1 cellular context compared by ENCODE assay signal in the genomic region with DNA sequence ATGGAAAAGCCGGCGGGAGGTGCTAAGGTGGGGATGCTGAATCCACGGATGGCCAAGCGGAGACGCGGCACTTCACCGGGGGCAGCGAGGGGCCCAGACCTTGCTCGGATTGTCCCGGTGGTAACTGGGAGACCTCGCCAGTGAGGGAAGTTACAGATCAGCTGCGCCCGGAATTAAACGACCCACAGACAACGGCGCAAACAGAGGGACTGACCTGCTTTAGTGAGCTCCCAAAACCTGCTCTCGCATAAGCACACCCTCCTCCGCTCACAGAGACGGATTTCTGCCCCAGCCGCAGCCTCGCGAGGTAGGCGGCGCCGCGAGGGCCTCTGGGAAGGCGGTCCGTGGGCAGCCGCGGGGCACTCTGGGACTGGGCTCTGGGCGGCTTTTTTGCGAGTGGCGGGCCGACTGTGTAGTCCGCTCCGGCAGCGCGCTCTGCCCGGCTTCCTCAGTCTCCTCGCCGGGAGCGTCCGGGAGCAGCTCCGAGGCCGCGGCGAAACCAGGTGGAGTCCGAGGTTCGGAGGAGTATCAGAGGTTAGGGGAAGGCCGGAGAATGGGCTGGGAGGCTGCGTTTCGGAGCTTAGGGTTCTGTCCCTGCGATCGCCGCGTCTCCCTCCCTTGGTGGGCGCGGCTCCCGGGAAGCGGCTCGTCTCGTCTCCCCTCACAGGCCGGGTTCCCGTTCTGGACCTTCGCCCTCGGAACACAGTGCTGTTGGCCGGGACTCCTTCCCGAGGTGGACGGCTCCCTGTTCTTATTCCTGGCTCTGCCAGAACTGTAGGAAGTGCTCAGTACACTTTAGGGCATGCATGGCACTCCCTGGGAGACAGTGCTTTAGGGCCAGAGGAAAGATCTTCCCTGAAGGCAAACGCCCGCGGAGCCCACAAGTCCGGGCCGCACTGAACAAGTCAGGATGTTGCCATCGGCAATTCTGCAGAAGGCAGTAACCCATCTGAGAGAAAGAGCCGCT.
TF ChIP-seq lines count a peak whose summit lies in the region.

A gene with protein sequence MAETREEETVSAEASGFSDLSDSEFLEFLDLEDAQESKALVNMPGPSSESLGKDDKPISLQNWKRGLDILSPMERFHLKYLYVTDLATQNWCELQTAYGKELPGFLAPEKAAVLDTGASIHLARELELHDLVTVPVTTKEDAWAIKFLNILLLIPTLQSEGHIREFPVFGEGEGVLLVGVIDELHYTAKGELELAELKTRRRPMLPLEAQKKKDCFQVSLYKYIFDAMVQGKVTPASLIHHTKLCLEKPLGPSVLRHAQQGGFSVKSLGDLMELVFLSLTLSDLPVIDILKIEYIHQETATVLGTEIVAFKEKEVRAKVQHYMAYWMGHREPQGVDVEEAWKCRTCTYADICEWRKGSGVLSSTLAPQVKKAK (plus strand): TSS at position 393 of the 967 bp plus-strand sequence. CDS start 5,778 bp downstream, outside the sequence.

TF ChIP-seq in GM12878, 131 proteins besides CTCF, POLR2A, EP300 and RAD21 (continued from another document and continues in another):
- TF ChIP-seq, protein P1, sequence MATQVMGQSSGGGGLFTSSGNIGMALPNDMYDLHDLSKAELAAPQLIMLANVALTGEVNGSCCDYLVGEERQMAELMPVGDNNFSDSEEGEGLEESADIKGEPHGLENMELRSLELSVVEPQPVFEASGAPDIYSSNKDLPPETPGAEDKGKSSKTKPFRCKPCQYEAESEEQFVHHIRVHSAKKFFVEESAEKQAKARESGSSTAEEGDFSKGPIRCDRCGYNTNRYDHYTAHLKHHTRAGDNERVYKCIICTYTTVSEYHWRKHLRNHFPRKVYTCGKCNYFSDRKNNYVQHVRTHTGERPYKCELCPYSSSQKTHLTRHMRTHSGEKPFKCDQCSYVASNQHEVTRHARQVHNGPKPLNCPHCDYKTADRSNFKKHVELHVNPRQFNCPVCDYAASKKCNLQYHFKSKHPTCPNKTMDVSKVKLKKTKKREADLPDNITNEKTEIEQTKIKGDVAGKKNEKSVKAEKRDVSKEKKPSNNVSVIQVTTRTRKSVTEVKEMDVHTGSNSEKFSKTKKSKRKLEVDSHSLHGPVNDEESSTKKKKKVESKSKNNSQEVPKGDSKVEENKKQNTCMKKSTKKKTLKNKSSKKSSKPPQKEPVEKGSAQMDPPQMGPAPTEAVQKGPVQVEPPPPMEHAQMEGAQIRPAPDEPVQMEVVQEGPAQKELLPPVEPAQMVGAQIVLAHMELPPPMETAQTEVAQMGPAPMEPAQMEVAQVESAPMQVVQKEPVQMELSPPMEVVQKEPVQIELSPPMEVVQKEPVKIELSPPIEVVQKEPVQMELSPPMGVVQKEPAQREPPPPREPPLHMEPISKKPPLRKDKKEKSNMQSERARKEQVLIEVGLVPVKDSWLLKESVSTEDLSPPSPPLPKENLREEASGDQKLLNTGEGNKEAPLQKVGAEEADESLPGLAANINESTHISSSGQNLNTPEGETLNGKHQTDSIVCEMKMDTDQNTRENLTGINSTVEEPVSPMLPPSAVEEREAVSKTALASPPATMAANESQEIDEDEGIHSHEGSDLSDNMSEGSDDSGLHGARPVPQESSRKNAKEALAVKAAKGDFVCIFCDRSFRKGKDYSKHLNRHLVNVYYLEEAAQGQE (IDR thresholded peaks at IDR 0.05; ENCODE audit: low read depth, low read length): no peak
- TF ChIP-seq, protein P2, sequence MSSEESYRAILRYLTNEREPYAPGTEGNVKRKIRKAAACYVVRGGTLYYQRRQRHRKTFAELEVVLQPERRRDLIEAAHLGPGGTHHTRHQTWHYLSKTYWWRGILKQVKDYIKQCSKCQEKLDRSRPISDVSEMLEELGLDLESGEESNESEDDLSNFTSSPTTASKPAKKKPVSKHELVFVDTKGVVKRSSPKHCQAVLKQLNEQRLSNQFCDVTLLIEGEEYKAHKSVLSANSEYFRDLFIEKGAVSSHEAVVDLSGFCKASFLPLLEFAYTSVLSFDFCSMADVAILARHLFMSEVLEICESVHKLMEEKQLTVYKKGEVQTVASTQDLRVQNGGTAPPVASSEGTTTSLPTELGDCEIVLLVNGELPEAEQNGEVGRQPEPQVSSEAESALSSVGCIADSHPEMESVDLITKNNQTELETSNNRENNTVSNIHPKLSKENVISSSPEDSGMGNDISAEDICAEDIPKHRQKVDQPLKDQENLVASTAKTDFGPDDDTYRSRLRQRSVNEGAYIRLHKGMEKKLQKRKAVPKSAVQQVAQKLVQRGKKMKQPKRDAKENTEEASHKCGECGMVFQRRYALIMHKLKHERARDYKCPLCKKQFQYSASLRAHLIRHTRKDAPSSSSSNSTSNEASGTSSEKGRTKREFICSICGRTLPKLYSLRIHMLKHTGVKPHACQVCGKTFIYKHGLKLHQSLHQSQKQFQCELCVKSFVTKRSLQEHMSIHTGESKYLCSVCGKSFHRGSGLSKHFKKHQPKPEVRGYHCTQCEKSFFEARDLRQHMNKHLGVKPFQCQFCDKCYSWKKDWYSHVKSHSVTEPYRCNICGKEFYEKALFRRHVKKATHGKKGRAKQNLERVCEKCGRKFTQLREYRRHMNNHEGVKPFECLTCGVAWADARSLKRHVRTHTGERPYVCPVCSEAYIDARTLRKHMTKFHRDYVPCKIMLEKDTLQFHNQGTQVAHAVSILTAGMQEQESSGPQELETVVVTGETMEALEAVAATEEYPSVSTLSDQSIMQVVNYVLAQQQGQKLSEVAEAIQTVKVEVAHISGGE (CRISPR knock-in tag; IDR thresholded peaks at IDR 0.05): no peak
- TF ChIP-seq ZNF384 (IDR thresholded peaks at IDR 0.05; ENCODE audit: borderline replicate concordance, low read depth, low read length) (no peak), RCOR1 (conservative IDR thresholded peaks at IDR 0.05; ENCODE audit: low read depth, low read length) (0 out of 2 replicates have a peak, but pooled peaks have one; percentile 31), JUND (IDR thresholded peaks at IDR 0.05; ENCODE audit: low read depth, low read length) (no peak), CEBPB (IDR thresholded peaks at IDR 0.05; ENCODE audit: borderline replicate concordance in 1 of 2, low read depth in 2 of 2, low read length in 2 of 2) (no peak), TARDBP (IDR thresholded peaks at IDR 0.05; ENCODE audit: borderline replicate concordance) (peak; percentile 85; the same call in 1 of the 2 replicates), WRNIP1 (IDR thresholded peaks at IDR 0.05; ENCODE audit: borderline replicate concordance, low read depth, low read length) (no peak; the same call in 1 of the 2 replicates), ZNF217 (IDR thresholded peaks at IDR 0.05) (no peak), MTA3 (IDR thresholded peaks at IDR 0.05; ENCODE audit: borderline replicate concordance, low read length) (no peak; the same call in 1 of the 2 replicates), ZNF207 (IDR thresholded peaks at IDR 0.05; ENCODE audit: borderline replicate concordance) (no peak), CBX3 (IDR thresholded peaks at IDR 0.05; ENCODE audit: borderline replicate concordance, low read depth) (no peak), JUNB (IDR thresholded peaks at IDR 0.05) (no peak), ZNF274 (IDR thresholded peaks at IDR 0.05; ENCODE audit: insufficient read depth, insufficient read length) (no peak), PAX8 (IDR thresholded peaks at IDR 0.05) (no peak), EGR1 (IDR thresholded peaks at IDR 0.05; ENCODE audit: borderline replicate concordance in 1 of 2, low read depth in 2 of 2, low read length in 2 of 2) (peak; percentile 8 to 48; a peak in 2 of 3 replicates), NRF1 (conservative IDR thresholded peaks at IDR 0.05; ENCODE audit: low read depth, low read length) (no peak), BRCA1 (IDR thresholded peaks at IDR 0.05; ENCODE audit: low read depth, low read length) (0 out of 2 replicates have a peak, but pooled peaks have one; percentile 46), CREM (IDR thresholded peaks at IDR 0.05; ENCODE audit: low read depth) (peak; percentile 28; the same call in 1 of the 2 replicates), HDGF (IDR thresholded peaks at IDR 0.05) (0 out of 2 replicates have a peak, but pooled peaks have one; percentile 32), NFYA (IDR thresholded peaks at IDR 0.05; ENCODE audit: borderline replicate concordance, low read depth, low read length) (no peak), SREBF2 (IDR thresholded peaks at IDR 0.05; ENCODE audit: low read length) (no peak), NR2C1 (IDR thresholded peaks at IDR 0.05) (no peak), SMARCA5 (IDR thresholded peaks at IDR 0.05) (0 out of 2 replicates have a peak, but pooled peaks have one; percentile 46), MEF2B (IDR thresholded peaks at IDR 0.05; ENCODE audit: partially characterized antibody, poor library complexity, severe bottlenecking) (peak; percentile 35), ZZZ3 (IDR thresholded peaks at IDR 0.05; ENCODE audit: control insufficient read depth, insufficient read length, low read depth) (no peak), KAT2A (conservative IDR thresholded peaks at IDR 0.05; ENCODE audit: control insufficient read depth, low read depth, low read length) (no peak), ZNF622 (IDR thresholded peaks at IDR 0.05) (no peak), SUZ12 (IDR thresholded peaks at IDR 0.05; ENCODE audit: unreplicated experiment) (no peak), MYC (IDR thresholded peaks at IDR 0.05; ENCODE audit: insufficient read depth, insufficient read length, insufficient replicate concordance, low read length, severe bottlenecking) (no peak), STAT1 (conservative IDR thresholded peaks at IDR 0.05) (no peak), FOXK2 (IDR thresholded peaks at IDR 0.05) (no peak), RUNX3 (IDR thresholded peaks at IDR 0.05; ENCODE audit: low read length) (peak; percentile 70), YY1 (IDR thresholded peaks at IDR 0.05; ENCODE audit: low read depth, low read length) (peak; percentile 68; the same call in 1 of the 2 replicates), GATAD2B (conservative IDR thresholded peaks at IDR 0.05; ENCODE audit: low read depth) (no peak; the same call in 1 of the 2 replicates), TCF7 (IDR thresholded peaks at IDR 0.05; ENCODE audit: borderline replicate concordance) (no peak), HDAC6 (IDR thresholded peaks at IDR 0.05; ENCODE audit: unreplicated experiment) (no peak), KDM1A (IDR thresholded peaks at IDR 0.05; ENCODE audit: borderline replicate concordance) (no peak), CHD2 (IDR thresholded peaks at IDR 0.05; ENCODE audit: borderline replicate concordance, low read depth, low read length) (peak; percentile 95)
- TF ChIP-seq, protein P3, sequence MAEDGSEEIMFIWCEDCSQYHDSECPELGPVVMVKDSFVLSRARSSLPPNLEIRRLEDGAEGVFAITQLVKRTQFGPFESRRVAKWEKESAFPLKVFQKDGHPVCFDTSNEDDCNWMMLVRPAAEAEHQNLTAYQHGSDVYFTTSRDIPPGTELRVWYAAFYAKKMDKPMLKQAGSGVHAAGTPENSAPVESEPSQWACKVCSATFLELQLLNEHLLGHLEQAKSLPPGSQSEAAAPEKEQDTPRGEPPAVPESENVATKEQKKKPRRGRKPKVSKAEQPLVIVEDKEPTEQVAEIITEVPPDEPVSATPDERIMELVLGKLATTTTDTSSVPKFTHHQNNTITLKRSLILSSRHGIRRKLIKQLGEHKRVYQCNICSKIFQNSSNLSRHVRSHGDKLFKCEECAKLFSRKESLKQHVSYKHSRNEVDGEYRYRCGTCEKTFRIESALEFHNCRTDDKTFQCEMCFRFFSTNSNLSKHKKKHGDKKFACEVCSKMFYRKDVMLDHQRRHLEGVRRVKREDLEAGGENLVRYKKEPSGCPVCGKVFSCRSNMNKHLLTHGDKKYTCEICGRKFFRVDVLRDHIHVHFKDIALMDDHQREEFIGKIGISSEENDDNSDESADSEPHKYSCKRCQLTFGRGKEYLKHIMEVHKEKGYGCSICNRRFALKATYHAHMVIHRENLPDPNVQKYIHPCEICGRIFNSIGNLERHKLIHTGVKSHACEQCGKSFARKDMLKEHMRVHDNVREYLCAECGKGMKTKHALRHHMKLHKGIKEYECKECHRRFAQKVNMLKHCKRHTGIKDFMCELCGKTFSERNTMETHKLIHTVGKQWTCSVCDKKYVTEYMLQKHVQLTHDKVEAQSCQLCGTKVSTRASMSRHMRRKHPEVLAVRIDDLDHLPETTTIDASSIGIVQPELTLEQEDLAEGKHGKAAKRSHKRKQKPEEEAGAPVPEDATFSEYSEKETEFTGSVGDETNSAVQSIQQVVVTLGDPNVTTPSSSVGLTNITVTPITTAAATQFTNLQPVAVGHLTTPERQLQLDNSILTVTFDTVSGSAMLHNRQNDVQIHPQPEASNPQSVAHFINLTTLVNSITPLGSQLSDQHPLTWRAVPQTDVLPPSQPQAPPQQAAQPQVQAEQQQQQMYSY (CRISPR knock-in tag; IDR thresholded peaks at IDR 0.05): no peak
- TF ChIP-seq, protein P4, sequence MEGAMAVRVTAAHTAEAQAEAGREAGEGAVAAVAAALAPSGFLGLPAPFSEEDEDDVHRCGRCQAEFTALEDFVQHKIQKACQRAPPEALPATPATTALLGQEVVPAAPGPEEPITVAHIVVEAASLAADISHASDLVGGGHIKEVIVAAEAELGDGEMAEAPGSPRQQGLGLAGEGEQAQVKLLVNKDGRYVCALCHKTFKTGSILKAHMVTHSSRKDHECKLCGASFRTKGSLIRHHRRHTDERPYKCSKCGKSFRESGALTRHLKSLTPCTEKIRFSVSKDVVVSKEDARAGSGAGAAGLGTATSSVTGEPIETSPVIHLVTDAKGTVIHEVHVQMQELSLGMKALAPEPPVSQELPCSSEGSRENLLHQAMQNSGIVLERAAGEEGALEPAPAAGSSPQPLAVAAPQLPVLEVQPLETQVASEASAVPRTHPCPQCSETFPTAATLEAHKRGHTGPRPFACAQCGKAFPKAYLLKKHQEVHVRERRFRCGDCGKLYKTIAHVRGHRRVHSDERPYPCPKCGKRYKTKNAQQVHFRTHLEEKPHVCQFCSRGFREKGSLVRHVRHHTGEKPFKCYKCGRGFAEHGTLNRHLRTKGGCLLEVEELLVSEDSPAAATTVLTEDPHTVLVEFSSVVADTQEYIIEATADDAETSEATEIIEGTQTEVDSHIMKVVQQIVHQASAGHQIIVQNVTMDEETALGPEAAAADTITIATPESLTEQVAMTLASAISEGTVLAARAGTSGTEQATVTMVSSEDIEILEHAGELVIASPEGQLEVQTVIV (IDR thresholded peaks at IDR 0.05; ENCODE audit: borderline replicate concordance, partially characterized antibody): no peak
- TF ChIP-seq, protein P5, sequence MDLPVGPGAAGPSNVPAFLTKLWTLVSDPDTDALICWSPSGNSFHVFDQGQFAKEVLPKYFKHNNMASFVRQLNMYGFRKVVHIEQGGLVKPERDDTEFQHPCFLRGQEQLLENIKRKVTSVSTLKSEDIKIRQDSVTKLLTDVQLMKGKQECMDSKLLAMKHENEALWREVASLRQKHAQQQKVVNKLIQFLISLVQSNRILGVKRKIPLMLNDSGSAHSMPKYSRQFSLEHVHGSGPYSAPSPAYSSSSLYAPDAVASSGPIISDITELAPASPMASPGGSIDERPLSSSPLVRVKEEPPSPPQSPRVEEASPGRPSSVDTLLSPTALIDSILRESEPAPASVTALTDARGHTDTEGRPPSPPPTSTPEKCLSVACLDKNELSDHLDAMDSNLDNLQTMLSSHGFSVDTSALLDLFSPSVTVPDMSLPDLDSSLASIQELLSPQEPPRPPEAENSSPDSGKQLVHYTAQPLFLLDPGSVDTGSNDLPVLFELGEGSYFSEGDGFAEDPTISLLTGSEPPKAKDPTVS (IDR thresholded peaks at IDR 0.05; ENCODE audit: low read depth, low read length): no peak
- TF ChIP-seq, protein P6, sequence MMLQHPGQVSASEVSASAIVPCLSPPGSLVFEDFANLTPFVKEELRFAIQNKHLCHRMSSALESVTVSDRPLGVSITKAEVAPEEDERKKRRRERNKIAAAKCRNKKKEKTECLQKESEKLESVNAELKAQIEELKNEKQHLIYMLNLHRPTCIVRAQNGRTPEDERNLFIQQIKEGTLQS (IDR thresholded peaks at IDR 0.05; ENCODE audit: borderline replicate concordance, extremely low read depth, low read depth, low read length): no peak
